17 cellular contexts compared by ENCODE assay signal in the genomic region with DNA sequence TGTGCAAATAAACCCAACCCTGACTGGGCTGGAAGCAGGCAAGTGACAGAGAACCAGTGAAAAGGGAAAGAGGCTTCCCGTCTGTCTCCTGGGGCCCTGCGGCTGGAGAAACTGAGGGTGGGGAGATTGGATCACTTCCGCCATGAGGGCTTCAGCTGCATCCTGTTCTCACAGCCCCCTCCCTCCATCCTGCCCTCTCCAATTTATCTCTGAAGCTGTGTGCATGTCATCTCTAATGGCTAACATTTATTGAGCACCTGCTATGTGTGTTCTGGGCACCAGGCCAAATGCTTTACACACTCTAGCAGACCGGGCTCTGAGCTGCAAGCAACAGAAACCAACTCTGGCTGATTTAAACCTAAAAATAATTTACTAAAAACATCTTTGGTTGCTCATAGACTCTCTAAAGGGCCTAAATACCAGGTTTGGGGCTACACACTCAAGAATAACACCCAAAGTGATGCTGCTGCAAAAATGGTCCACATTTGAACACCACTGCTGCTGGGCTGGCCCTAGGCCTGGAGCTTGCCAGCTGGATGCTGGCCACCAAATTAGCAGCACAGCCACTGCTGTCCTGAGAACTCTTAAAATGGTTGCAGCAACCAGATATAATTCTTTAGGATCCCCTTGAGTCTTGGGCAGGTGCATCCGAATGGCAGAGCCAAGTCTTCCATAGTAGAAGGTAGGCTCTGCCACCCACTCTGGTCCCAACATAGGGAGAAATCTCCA.
DNase-seq lines count a peak whose midpoint lies in the region; ATAC-seq and TF ChIP-seq lines count a peak whose summit lies in the region.
"Had no signal": no experiment of that assay in that cellular context is flagged by ENCODE, and none has a peak within 500 bp of the region (broad histone marks: within the 10 kb centered on the region; RNA-seq: fewer than 3 reads in every experiment).

No MANE protein-coding gene starts in this region.

- in situ Hi-C loops in brain microvascular endothelial cell (cut with HindIII; ENCODE audit: low pct_ligation_motif_present, low sequenced_read_pairs): no loop called here

- H3K36me3 ChIP-seq in HEK293 (ENCODE audit: control insufficient read depth in 2 of 2, insufficient read depth in 1 of 2, low read length in 2 of 2): no peaks in the 10 kb centered on the region
- H3K36me3 ChIP-seq in brain microvascular endothelial cell (replicated peaks): no peaks in the 10 kb centered on the region
- H3K36me3 ChIP-seq: right lobe of liver had no signal

- H3K4me3 ChIP-seq in HEK293 (ENCODE audit: low read depth, low read length) (no peak overlapping the region), choroid plexus epithelial cell (ENCODE audit: low read depth, low read length) (no peak overlapping the region), brain microvascular endothelial cell (ENCODE audit: low read depth, low read length) (no peak overlapping the region)
- H3K4me3 ChIP-seq: right lobe of liver had no signal

- H3K4me3 Mint-ChIP-seq in stimulated activated effector memory CD8-positive, alpha-beta T cell treated with anti-CD3 and anti-CD28 coated beads, Interleukin-12 subunit alpha, Interleukin-12 subunit beta, amount 100 ng/mL, for 72 hours: no peak overlapping the region
- H3K4me3 Mint-ChIP-seq: activated CD4-positive, alpha-beta memory T cell treated with anti-CD3 and anti-CD28 coated beads for 36 hours; CD4-positive, CD25-positive, alpha-beta regulatory T cell; immature natural killer cell had no signal

- H3K27ac Mint-ChIP-seq in stimulated activated effector memory CD8-positive, alpha-beta T cell treated with anti-CD3 and anti-CD28 coated beads, Interleukin-12 subunit alpha, Interleukin-12 subunit beta, amount 100 ng/mL, for 72 hours: no peak overlapping the region
- H3K27ac Mint-ChIP-seq: activated CD4-positive, alpha-beta memory T cell treated with anti-CD3 and anti-CD28 coated beads for 36 hours; immature natural killer cell had no signal

- DNase-seq in DMS53 (lab: John Stamatoyannopoulos, UW): peak; percentile 40
- no peak for DNase-seq in DMS53 treated with DMSO at 0.1 percent for 48 hours (lab: John Stamatoyannopoulos, UW; ENCODE audit: unreplicated experiment)
- DNase-seq in NCI-H446 (lab: John Stamatoyannopoulos, UW): peak; percentile 73 to 76
- peak; percentile 16 for DNase-seq in choroid plexus epithelial cell (ENCODE audit: low read depth)
- no peak for DNase-seq in brain microvascular endothelial cell
- no peak for DNase-seq in stimulated activated effector memory CD8-positive, alpha-beta T cell treated with anti-CD3 and anti-CD28 coated beads, Interleukin-12 subunit alpha, Interleukin-12 subunit beta, amount 100 ng/mL, for 72 hours (ENCODE audit: low spot score in 2 of 2)
- DNase-seq: 8988T; activated CD4-positive, alpha-beta memory T cell treated with anti-CD3 and anti-CD28 coated beads for 36 hours; amniotic stem cell; CD4-positive, CD25-positive, alpha-beta regulatory T cell; immature natural killer cell; mesendoderm; right lobe of liver; stimulated activated CD4-positive, alpha-beta T cell treated with anti-CD3 and anti-CD28 coated beads, Interleukin-2, amount 100 ng/mL, for 24 hours had no signal

- H3K27ac ChIP-seq in HEK293 (ENCODE audit: extremely low read depth, low read depth, low read length): no peak overlapping the region
- no peak overlapping the region for H3K27ac ChIP-seq in brain microvascular endothelial cell
- H3K27ac ChIP-seq: epithelial cell of prostate, right lobe of liver had no signal

- H3K4me1 Mint-ChIP-seq in stimulated activated effector memory CD8-positive, alpha-beta T cell treated with anti-CD3 and anti-CD28 coated beads, Interleukin-12 subunit alpha, Interleukin-12 subunit beta, amount 100 ng/mL, for 72 hours: no peaks in the 10 kb centered on the region
- H3K4me1 Mint-ChIP-seq: CD4-positive, CD25-positive, alpha-beta regulatory T cell; immature natural killer cell had no signal

- no peaks in the 10 kb centered on the region for H3K4me1 ChIP-seq in HEK293 (ENCODE audit: control insufficient read depth, insufficient read depth, low read length)

- H3K36me3 Mint-ChIP-seq in stimulated activated effector memory CD8-positive, alpha-beta T cell treated with anti-CD3 and anti-CD28 coated beads, Interleukin-12 subunit alpha, Interleukin-12 subunit beta, amount 100 ng/mL, for 72 hours: no peaks in the 10 kb centered on the region
- H3K36me3 Mint-ChIP-seq: activated CD4-positive, alpha-beta memory T cell treated with anti-CD3 and anti-CD28 coated beads for 36 hours; CD4-positive, CD25-positive, alpha-beta regulatory T cell; immature natural killer cell had no signal

- peaks cover 2% of the 10 kb centered on the region for H3K27me3 ChIP-seq in brain microvascular endothelial cell (replicated peaks)
- H3K27me3 ChIP-seq: right lobe of liver had no signal

- no peak for TF ChIP-seq CTCF in HEK293 (tag by site-specific recombination; IDR thresholded peaks at IDR 0.05)
- TF ChIP-seq CTCF in choroid plexus epithelial cell (conservative IDR thresholded peaks at IDR 0.05; ENCODE audit: low read depth, low read length): no peak
- TF ChIP-seq CTCF in brain microvascular endothelial cell (IDR thresholded peaks at IDR 0.05; ENCODE audit: low read depth, low read length, missing control alignments): no peak

- POLR2A ChIA-PET in HEK293 (lab: Yijun Ruan, JAX): interaction anchor here (1.1 kb wide), 1 partner anchor 15 kb away, joined by 3 read pairs; no protein-coding TSS in a partner anchor

- H3K9me3 Mint-ChIP-seq in stimulated activated effector memory CD8-positive, alpha-beta T cell treated with anti-CD3 and anti-CD28 coated beads, Interleukin-12 subunit alpha, Interleukin-12 subunit beta, amount 100 ng/mL, for 72 hours: no peaks in the 10 kb centered on the region
- H3K9me3 Mint-ChIP-seq: activated CD4-positive, alpha-beta memory T cell treated with anti-CD3 and anti-CD28 coated beads for 36 hours; immature natural killer cell had no signal

- CTCF ChIA-PET in HEK293 (lab: Yijun Ruan, JAX): interaction anchor here (0.5 to 0.6 kb wide), 2 partner anchors 103 to 381 kb away, joined by 3 to 4 read pairs; no protein-coding TSS in a partner anchor

- no peaks in the 10 kb centered on the region for H3K9me3 ChIP-seq in HEK293 (ENCODE audit: control insufficient read depth, insufficient read depth, low read depth, low read length)
- H3K9me3 ChIP-seq: right lobe of liver had no signal

- no peak for ATAC-seq in HG02588 (IDR thresholded peaks at IDR 0.05; ENCODE audit: unreplicated experiment)
- no peak for ATAC-seq in stimulated activated effector memory CD8-positive, alpha-beta T cell treated with anti-CD3 and anti-CD28 coated beads, Interleukin-12 subunit alpha, Interleukin-12 subunit beta, amount 100 ng/mL, for 72 hours
- ATAC-seq: right lobe of liver had no signal

TF ChIP-seq in HEK293, 187 proteins besides CTCF, POLR2A, EP300 and RAD21:
- TF ChIP-seq ZNF664 (tag by site-specific recombination; IDR thresholded peaks at IDR 0.05) (no peak), FEZF1 (tag by site-specific recombination; IDR thresholded peaks at IDR 0.05) (0 out of 2 replicates have a peak, but pooled peaks have one; percentile 16)

Comparison
In these comparisons a context has a peak if more than half of its experiments do, and no peak if none do; other contexts are left out.
1. DNase-seq: peak in DMS53 (single experiment), NCI-H446 (2 of 2) and choroid plexus epithelial cell (single experiment); none in DMS53 treated with DMSO at 0.1 percent for 48 hours (single experiment), brain microvascular endothelial cell (single experiment) and stimulated activated effector memory CD8-positive, alpha-beta T cell treated with anti-CD3 and anti-CD28 coated beads, Interleukin-12 subunit alpha, Interleukin-12 subunit beta, amount 100 ng/mL, for 72 hours (0 of 2).